ENCODE assay signal across 22 cellular contexts in the genomic region with DNA sequence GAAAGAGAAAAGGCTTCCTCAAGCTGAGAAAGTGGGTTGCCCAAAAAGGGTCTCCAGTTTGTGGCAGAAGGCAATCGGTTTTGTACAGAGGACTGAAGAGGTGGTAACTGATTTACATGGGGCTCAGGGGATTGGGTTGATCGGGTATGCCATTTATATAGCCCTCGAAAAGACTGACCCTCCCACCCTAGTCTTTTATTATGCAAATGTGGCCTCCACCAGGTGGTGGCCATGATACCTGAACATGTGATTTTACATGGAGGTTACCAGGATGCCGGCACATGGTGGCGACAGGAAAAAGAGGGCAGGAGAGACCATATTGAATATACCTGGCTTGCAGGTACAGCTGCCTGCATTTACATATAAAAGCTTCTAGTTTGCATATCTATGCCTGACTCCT.
"Had no signal": no experiment of that assay in that cellular context is flagged by ENCODE, and none has a peak within 500 bp of the region (broad histone marks: within the 10 kb centered on the region; RNA-seq: fewer than 3 reads in every experiment).

No MANE protein-coding gene starts in this region.

- H3K9me3 ChIP-seq: left lung, pancreas, tibial artery had no signal

- H3K27ac Mint-ChIP-seq: activated CD4-positive, alpha-beta T cell treated with anti-CD3 and anti-CD28 coated beads, Interleukin-2, amount 10 ng/mL, durations not matched to agents 7 days and 5 days; stimulated activated memory B cell treated with anti-CD40 and anti-IgM and Interleukin-4, amounts not matched to agents 10 μg/mL and 1 μg/mL and 100 μg/mL, for 72 hours had no signal

- H3K36me3 ChIP-seq: pancreas had no signal

- FAIRE-seq: keratinocyte, TTC549, urothelium cell line had no signal

- H3K4me3 Mint-ChIP-seq: activated CD4-positive, alpha-beta T cell treated with anti-CD3 and anti-CD28 coated beads, Interleukin-2, amount 10 ng/mL, durations not matched to agents 7 days and 5 days; central memory CD8-positive, alpha-beta T cell; naive B cell; stimulated activated memory B cell treated with anti-CD40 and anti-IgM and Interleukin-4, amounts not matched to agents 10 μg/mL and 1 μg/mL and 100 μg/mL, for 72 hours had no signal

- ATAC-seq: left lung; pancreas; stimulated activated memory B cell treated with anti-CD40 and anti-IgM and Interleukin-4, amounts not matched to agents 10 μg/mL and 1 μg/mL and 100 μg/mL, for 72 hours had no signal

- H3K27me3 Mint-ChIP-seq: activated CD4-positive, alpha-beta T cell treated with anti-CD3 and anti-CD28 coated beads, Interleukin-2, amount 10 ng/mL, durations not matched to agents 7 days and 5 days; central memory CD8-positive, alpha-beta T cell; naive B cell; stimulated activated memory B cell treated with anti-CD40 and anti-IgM and Interleukin-4, amounts not matched to agents 10 μg/mL and 1 μg/mL and 100 μg/mL, for 72 hours had no signal

- H3K27ac ChIP-seq: brain microvascular endothelial cell, left lung, pancreas, tibial artery had no signal

- H3K9me3 Mint-ChIP-seq: activated CD4-positive, alpha-beta T cell treated with anti-CD3 and anti-CD28 coated beads, Interleukin-2, amount 10 ng/mL, durations not matched to agents 7 days and 5 days; central memory CD8-positive, alpha-beta T cell; naive B cell; stimulated activated memory B cell treated with anti-CD40 and anti-IgM and Interleukin-4, amounts not matched to agents 10 μg/mL and 1 μg/mL and 100 μg/mL, for 72 hours had no signal

- H3K4me3 ChIP-seq: left lung, pancreas, tibial artery had no signal

- H3K4me1 Mint-ChIP-seq: activated CD4-positive, alpha-beta T cell treated with anti-CD3 and anti-CD28 coated beads, Interleukin-2, amount 10 ng/mL, durations not matched to agents 7 days and 5 days; central memory CD8-positive, alpha-beta T cell had no signal

- H3K27me3 ChIP-seq: brain microvascular endothelial cell, left lung, pancreas, tibial artery had no signal

- H3K4me1 ChIP-seq: left lung, pancreas, tibial artery had no signal

- DNase-seq: activated CD4-positive, alpha-beta T cell treated with anti-CD3 and anti-CD28 coated beads, Interleukin-2, amount 10 ng/mL, durations not matched to agents 7 days and 5 days; activated CD4-positive, CD25-positive, alpha-beta regulatory T cell; activated CD8-positive, alpha-beta memory T cell treated with anti-CD3 and anti-CD28 coated beads for 24 hours; activated naive CD4-positive, alpha-beta T cell treated with Interleukin-2 at 50 U/mL for 16 hours; anterior cingulate cortex; brain microvascular endothelial cell; cortex of kidney; effector CD4-positive, alpha-beta T cell; foreskin fibroblast; hippocampal formation; left lung; mammary epithelial cell; naive B cell; pancreas; stimulated activated CD4-positive, alpha-beta T cell treated with anti-CD3 and anti-CD28 coated beads, Interleukin-2, amount 100 ng/mL, for 48 hours; T-helper 2 cell; tibial artery had no signal
